Comparison of ENCODE assay signal across 1 cellular context in genomic region chr19:52527134-52527953, GRCh38.
A peak's percentile ranks its signal among the peaks of the same experiment; 100 is the strongest.
TF ChIP-seq lines count a peak whose summit lies in the region.

TSS of gene ZNF808 (plus strand) at chr19:52527668. CDS start at chr19:52543285, 15,617 bp downstream.

TF ChIP-seq in HepG2, 621 proteins besides CTCF, POLR2A, EP300 and RAD21 (continued from another document and continues in another):
- TF ChIP-seq ZNF142 (CRISPR knock-in tag; IDR thresholded peaks at IDR 0.05), result no peak
- TF ChIP-seq, protein P1, sequence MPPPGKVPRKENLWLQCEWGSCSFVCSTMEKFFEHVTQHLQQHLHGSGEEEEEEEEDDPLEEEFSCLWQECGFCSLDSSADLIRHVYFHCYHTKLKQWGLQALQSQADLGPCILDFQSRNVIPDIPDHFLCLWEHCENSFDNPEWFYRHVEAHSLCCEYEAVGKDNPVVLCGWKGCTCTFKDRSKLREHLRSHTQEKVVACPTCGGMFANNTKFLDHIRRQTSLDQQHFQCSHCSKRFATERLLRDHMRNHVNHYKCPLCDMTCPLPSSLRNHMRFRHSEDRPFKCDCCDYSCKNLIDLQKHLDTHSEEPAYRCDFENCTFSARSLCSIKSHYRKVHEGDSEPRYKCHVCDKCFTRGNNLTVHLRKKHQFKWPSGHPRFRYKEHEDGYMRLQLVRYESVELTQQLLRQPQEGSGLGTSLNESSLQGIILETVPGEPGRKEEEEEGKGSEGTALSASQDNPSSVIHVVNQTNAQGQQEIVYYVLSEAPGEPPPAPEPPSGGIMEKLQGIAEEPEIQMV (CRISPR knock-in tag; IDR thresholded peaks at IDR 0.05; ENCODE audit: low read depth), result no peak
- no peak for TF ChIP-seq ZNF577 (CRISPR knock-in tag; IDR thresholded peaks at IDR 0.05; ENCODE audit: borderline replicate concordance, low read depth)
- no peak for TF ChIP-seq ZNF34 (CRISPR knock-in tag; IDR thresholded peaks at IDR 0.05; ENCODE audit: borderline replicate concordance)
- peak; percentile 31; the same call in 1 of the 2 replicates for TF ChIP-seq ZNF770 (CRISPR knock-in tag; IDR thresholded peaks at IDR 0.05)
- TF ChIP-seq, protein P2, sequence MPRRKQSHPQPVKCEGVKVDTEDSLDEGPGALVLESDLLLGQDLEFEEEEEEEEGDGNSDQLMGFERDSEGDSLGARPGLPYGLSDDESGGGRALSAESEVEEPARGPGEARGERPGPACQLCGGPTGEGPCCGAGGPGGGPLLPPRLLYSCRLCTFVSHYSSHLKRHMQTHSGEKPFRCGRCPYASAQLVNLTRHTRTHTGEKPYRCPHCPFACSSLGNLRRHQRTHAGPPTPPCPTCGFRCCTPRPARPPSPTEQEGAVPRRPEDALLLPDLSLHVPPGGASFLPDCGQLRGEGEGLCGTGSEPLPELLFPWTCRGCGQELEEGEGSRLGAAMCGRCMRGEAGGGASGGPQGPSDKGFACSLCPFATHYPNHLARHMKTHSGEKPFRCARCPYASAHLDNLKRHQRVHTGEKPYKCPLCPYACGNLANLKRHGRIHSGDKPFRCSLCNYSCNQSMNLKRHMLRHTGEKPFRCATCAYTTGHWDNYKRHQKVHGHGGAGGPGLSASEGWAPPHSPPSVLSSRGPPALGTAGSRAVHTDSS (CRISPR knock-in tag; conservative IDR thresholded peaks at IDR 0.05), result no peak
- TF ChIP-seq, protein P3, sequence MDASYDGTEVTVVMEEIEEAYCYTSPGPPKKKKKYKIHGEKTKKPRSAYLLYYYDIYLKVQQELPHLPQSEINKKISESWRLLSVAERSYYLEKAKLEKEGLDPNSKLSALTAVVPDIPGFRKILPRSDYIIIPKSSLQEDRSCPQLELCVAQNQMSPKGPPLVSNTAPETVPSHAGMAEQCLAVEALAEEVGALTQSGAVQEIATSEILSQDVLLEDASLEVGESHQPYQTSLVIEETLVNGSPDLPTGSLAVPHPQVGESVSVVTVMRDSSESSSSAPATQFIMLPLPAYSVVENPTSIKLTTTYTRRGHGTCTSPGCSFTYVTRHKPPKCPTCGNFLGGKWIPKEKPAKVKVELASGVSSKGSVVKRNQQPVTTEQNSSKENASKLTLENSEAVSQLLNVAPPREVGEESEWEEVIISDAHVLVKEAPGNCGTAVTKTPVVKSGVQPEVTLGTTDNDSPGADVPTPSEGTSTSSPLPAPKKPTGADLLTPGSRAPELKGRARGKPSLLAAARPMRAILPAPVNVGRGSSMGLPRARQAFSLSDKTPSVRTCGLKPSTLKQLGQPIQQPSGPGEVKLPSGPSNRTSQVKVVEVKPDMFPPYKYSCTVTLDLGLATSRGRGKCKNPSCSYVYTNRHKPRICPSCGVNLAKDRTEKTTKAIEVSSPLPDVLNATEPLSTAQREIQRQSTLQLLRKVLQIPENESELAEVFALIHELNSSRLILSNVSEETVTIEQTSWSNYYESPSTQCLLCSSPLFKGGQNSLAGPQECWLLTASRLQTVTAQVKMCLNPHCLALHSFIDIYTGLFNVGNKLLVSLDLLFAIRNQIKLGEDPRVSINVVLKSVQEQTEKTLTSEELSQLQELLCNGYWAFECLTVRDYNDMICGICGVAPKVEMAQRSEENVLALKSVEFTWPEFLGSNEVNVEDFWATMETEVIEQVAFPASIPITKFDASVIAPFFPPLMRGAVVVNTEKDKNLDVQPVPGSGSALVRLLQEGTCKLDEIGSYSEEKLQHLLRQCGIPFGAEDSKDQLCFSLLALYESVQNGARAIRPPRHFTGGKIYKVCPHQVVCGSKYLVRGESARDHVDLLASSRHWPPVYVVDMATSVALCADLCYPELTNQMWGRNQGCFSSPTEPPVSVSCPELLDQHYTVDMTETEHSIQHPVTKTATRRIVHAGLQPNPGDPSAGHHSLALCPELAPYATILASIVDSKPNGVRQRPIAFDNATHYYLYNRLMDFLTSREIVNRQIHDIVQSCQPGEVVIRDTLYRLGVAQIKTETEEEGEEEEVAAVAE (CRISPR knock-in tag; IDR thresholded peaks at IDR 0.05; ENCODE audit: borderline replicate concordance), result no peak
- no peak for TF ChIP-seq SP1 (IDR thresholded peaks at IDR 0.05)
- TF ChIP-seq SP1 (CRISPR knock-in tag; IDR thresholded peaks at IDR 0.05), result peak; percentile 10; the same call in 1 of the 2 replicates
- TF ChIP-seq ARID2 (CRISPR knock-in tag; IDR thresholded peaks at IDR 0.05; ENCODE audit: borderline replicate concordance), result no peak
- no peak for TF ChIP-seq SMAD3 (CRISPR knock-in tag; IDR thresholded peaks at IDR 0.05)
- no peak for TF ChIP-seq ZBTB42 (CRISPR knock-in tag; IDR thresholded peaks at IDR 0.05)
- 0 out of 4 replicates have a peak, but pooled peaks of 1 of the 2 experiments have one; percentile 14 for TF ChIP-seq KLF16 (CRISPR knock-in tag; IDR thresholded peaks at IDR 0.05)
- TF ChIP-seq ZNF546 (CRISPR knock-in tag; conservative IDR thresholded peaks at IDR 0.05), result no peak
- no peak for TF ChIP-seq FOXO1 (CRISPR knock-in tag; IDR thresholded peaks at IDR 0.05)
- TF ChIP-seq MAX (IDR thresholded peaks at IDR 0.05), result no peak
- TF ChIP-seq ZFP36 (IDR thresholded peaks at IDR 0.05; ENCODE audit: borderline replicate concordance, low read depth, low read length, partially characterized antibody), result no peak
- no peak for TF ChIP-seq ZBTB33 (CRISPR knock-in tag; IDR thresholded peaks at IDR 0.05)
- TF ChIP-seq TRAFD1 (CRISPR knock-in tag; IDR thresholded peaks at IDR 0.05; ENCODE audit: borderline replicate concordance), result no peak
- TF ChIP-seq NONO (IDR thresholded peaks at IDR 0.05), result no peak
- no peak for TF ChIP-seq NONO (CRISPR knock-in tag; conservative IDR thresholded peaks at IDR 0.05)
- TF ChIP-seq JDP2 (CRISPR knock-in tag; IDR thresholded peaks at IDR 0.05; ENCODE audit: borderline replicate concordance), result no peak
- TF ChIP-seq CCAR2 (optimal IDR thresholded peaks at IDR 0.05; ENCODE audit: low read depth, low read length), result no peak
- TF ChIP-seq, protein P4, sequence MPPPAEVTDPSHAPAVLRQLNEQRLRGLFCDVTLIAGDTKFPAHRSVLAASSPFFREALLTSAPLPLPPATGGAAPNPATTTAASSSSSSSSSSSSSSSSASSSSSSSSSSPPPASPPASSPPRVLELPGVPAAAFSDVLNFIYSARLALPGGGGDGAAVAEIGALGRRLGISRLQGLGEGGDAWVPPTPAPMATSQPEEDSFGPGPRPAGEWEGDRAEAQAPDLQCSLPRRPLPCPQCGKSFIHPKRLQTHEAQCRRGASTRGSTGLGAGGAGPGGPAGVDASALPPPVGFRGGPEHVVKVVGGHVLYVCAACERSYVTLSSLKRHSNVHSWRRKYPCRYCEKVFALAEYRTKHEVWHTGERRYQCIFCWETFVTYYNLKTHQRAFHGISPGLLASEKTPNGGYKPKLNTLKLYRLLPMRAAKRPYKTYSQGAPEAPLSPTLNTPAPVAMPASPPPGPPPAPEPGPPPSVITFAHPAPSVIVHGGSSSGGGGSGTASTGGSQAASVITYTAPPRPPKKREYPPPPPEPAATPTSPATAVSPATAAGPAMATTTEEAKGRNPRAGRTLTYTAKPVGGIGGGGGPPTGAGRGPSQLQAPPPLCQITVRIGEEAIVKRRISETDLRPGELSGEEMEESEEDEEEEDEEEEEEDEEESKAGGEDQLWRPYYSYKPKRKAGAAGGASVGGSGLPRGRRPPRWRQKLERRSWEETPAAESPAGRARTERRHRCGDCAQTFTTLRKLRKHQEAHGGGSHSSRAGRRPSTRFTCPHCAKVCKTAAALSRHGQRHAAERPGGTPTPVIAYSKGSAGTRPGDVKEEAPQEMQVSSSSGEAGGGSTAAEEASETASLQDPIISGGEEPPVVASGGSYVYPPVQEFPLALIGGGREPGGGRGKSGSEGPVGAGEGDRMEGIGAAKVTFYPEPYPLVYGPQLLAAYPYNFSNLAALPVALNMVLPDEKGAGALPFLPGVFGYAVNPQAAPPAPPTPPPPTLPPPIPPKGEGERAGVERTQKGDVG (CRISPR knock-in tag; IDR thresholded peaks at IDR 0.05; ENCODE audit: borderline replicate concordance), result no peak
- no peak for TF ChIP-seq ZNF678 (CRISPR knock-in tag; IDR thresholded peaks at IDR 0.05)
